Comparison of ENCODE assay signal across 2 cellular contexts in genomic region chr14:77077040-77077439, GRCh38.
TF ChIP-seq lines count a peak whose summit lies in the region.

No MANE protein-coding gene starts in this region.

TF ChIP-seq in liver, 16 proteins besides CTCF, POLR2A, EP300 and RAD21:
- no peak for TF ChIP-seq FOXA1 (IDR thresholded peaks at IDR 0.05)
- TF ChIP-seq REST (IDR thresholded peaks at IDR 0.05): no peak
- TF ChIP-seq HNF4A (conservative IDR thresholded peaks at IDR 0.05): no peak
- no peak for TF ChIP-seq NR2F2 (IDR thresholded peaks at IDR 0.05)
- no peak for TF ChIP-seq MAX (IDR thresholded peaks at IDR 0.05)
- no peak for TF ChIP-seq FOXA2 (IDR thresholded peaks at IDR 0.05)
- TF ChIP-seq ZBTB33 (IDR thresholded peaks at IDR 0.05): no peak
- TF ChIP-seq RXRA (IDR thresholded peaks at IDR 0.05): no peak
- no peak for TF ChIP-seq YY1 (IDR thresholded peaks at IDR 0.05)
- TF ChIP-seq ATF3 (IDR thresholded peaks at IDR 0.05): no peak
- no peak for TF ChIP-seq HNF4G (IDR thresholded peaks at IDR 0.05)
- no peak for TF ChIP-seq TAF1 (conservative IDR thresholded peaks at IDR 0.05)
- TF ChIP-seq JUND (IDR thresholded peaks at IDR 0.05): no peak
- TF ChIP-seq EGR1 (IDR thresholded peaks at IDR 0.05; ENCODE audit: low read depth in 2 of 2): no peak
- TF ChIP-seq SP1 (IDR thresholded peaks at IDR 0.05): no peak
- TF ChIP-seq GABPA (IDR thresholded peaks at IDR 0.05 in 1 of 2, conservative IDR thresholded peaks at IDR 0.05 in 1 of 2): no peak

TF ChIP-seq in HepG2, 621 proteins besides CTCF, POLR2A, EP300 and RAD21:
- TF ChIP-seq MTF1 (CRISPR knock-in tag; IDR thresholded peaks at IDR 0.05) (no peak), TCF7L2 (IDR thresholded peaks at IDR 0.05; ENCODE audit: low read depth, low read length) (no peak), STAT5B (CRISPR knock-in tag; IDR thresholded peaks at IDR 0.05) (no peak), CCAR2 (optimal IDR thresholded peaks at IDR 0.05; ENCODE audit: low read depth, low read length) (no peak), PAXIP1 (CRISPR knock-in tag; conservative IDR thresholded peaks at IDR 0.05) (no peak), ATRX (CRISPR knock-in tag; IDR thresholded peaks at IDR 0.05; ENCODE audit: borderline replicate concordance) (no peak), SETDB1 (CRISPR knock-in tag; IDR thresholded peaks at IDR 0.05; ENCODE audit: borderline replicate concordance) (no peak), NPAS2 (CRISPR knock-in tag; IDR thresholded peaks at IDR 0.05; ENCODE audit: borderline replicate concordance) (no peak), HNRNPL (IDR thresholded peaks at IDR 0.05; ENCODE audit: low read depth, low read length) (no peak), RELA (CRISPR knock-in tag; IDR thresholded peaks at IDR 0.05) (no peak), ZMYM3 (CRISPR knock-in tag; IDR thresholded peaks at IDR 0.05) (no peak), ETV5 (CRISPR knock-in tag; IDR thresholded peaks at IDR 0.05; ENCODE audit: borderline replicate concordance) (no peak), BCL3 (CRISPR knock-in tag; IDR thresholded peaks at IDR 0.05) (no peak)
